23 cellular contexts compared by ENCODE assay signal in genomic region chr10:52940921-52941320, GRCh38.
"Had no signal": no experiment of that assay in that cellular context is flagged by ENCODE, and none has a peak within 500 bp of the region (broad histone marks: within the 10 kb centered on the region; RNA-seq: fewer than 3 reads in every experiment).

No MANE protein-coding gene starts in this region.

- H3K27ac Mint-ChIP-seq: activated CD8-positive, alpha-beta T cell treated with anti-CD3 and anti-CD28 coated beads for 36 hours; activated naive CD4-positive, alpha-beta T cell treated with anti-CD3 and anti-CD28 coated beads for 36 hours; activated T-cell treated with anti-CD3 and anti-CD28 coated beads, Interleukin-2, amount 50 U/mL, for 24 hours; activated T-helper 2 cell treated with anti-CD3 and anti-CD28 coated beads, Interferon-gamma antibody, Interleukin-2, Interleukin-4, amounts not matched to agents 10 μg/mL and 5 μg/mL and 100 μg/mL, durations not matched to agents 14 hours and 24 hours and 36 hours; immature natural killer cell; natural killer cell treated with Interleukin-12 subunit alpha and Interleukin-12 subunit beta and Interleukin-15 and Interleukin-18, amount 100 ng/mL, for 72 hours had no signal

- H3K4me3 Mint-ChIP-seq: activated CD8-positive, alpha-beta T cell treated with anti-CD3 and anti-CD28 coated beads for 36 hours; activated naive CD4-positive, alpha-beta T cell treated with anti-CD3 and anti-CD28 coated beads for 36 hours; activated T-cell treated with anti-CD3 and anti-CD28 coated beads, Interleukin-2, amount 50 U/mL, for 24 hours; immature natural killer cell; natural killer cell treated with Interleukin-12 subunit alpha and Interleukin-12 subunit beta and Interleukin-15 and Interleukin-18, amount 100 ng/mL, for 72 hours had no signal

- H3K36me3 Mint-ChIP-seq: natural killer cell treated with Interleukin-12 subunit alpha and Interleukin-12 subunit beta and Interleukin-15 and Interleukin-18, amount 100 ng/mL, for 72 hours had no signal

- H3K27me3 Mint-ChIP-seq: activated CD8-positive, alpha-beta T cell treated with anti-CD3 and anti-CD28 coated beads for 36 hours; activated T-cell treated with anti-CD3 and anti-CD28 coated beads, Interleukin-2, amount 50 U/mL, for 24 hours; natural killer cell treated with Interleukin-12 subunit alpha and Interleukin-12 subunit beta and Interleukin-15 and Interleukin-18, amount 100 ng/mL, for 72 hours had no signal

- H3K4me1 Mint-ChIP-seq: immature natural killer cell had no signal

- H3K4me3 ChIP-seq: body of pancreas, gastrocnemius medialis, heart left ventricle, skin epidermis, tibial artery, vagina had no signal

- H3K4me1 ChIP-seq: body of pancreas, gastrocnemius medialis, heart left ventricle, tibial artery, vagina had no signal

- ATAC-seq: activated CD8-positive, alpha-beta T cell treated with anti-CD3 and anti-CD28 coated beads for 36 hours; body of pancreas; gastrocnemius medialis; heart left ventricle; natural killer cell treated with Interleukin-12 subunit alpha and Interleukin-12 subunit beta and Interleukin-15 and Interleukin-18, amount 100 ng/mL, for 72 hours; right cardiac atrium; stimulated activated naive CD8-positive, alpha-beta T cell treated with anti-CD3 and anti-CD28 coated beads, Interleukin-15, Interleukin-2, amounts not matched to agents 100 U/mL and 50 U/mL, for 24 hours had no signal

- H3K36me3 ChIP-seq: gastrocnemius medialis, heart left ventricle, tibial artery, vagina had no signal

- H3K27ac ChIP-seq: body of pancreas, epithelial cell of prostate, gastrocnemius medialis, heart left ventricle, tibial artery, vagina had no signal

- H3K9me3 ChIP-seq: body of pancreas, gastrocnemius medialis, tibial artery, vagina had no signal

- H3K27me3 ChIP-seq: body of pancreas, gastrocnemius medialis, heart left ventricle, tibial artery, vagina had no signal

- H3K9me3 Mint-ChIP-seq: activated CD8-positive, alpha-beta T cell treated with anti-CD3 and anti-CD28 coated beads for 36 hours had no signal

- DNase-seq: activated CD4-positive, alpha-beta T cell treated with anti-CD3 and anti-CD28 coated beads for 48 hours; activated CD4-positive, CD25-positive, alpha-beta regulatory T cell; activated CD8-positive, alpha-beta T cell treated with anti-CD3 and anti-CD28 coated beads for 36 hours; activated naive CD4-positive, alpha-beta T cell treated with anti-CD3 and anti-CD28 coated beads for 36 hours; activated T-cell treated with anti-CD3 and anti-CD28 coated beads, Interleukin-2, amount 50 U/mL, for 24 hours; body of pancreas; caudate nucleus; gastrocnemius medialis; heart left ventricle; immature natural killer cell; mesendoderm; nucleus accumbens; posterior cingulate gyrus; stimulated activated naive CD8-positive, alpha-beta T cell treated with anti-CD3 and anti-CD28 coated beads, Interleukin-15, Interleukin-2, amounts not matched to agents 100 U/mL and 50 U/mL, for 24 hours; substantia nigra; T1000 had no signal
